ENCODE assay signal across 34 cellular contexts in genomic region chr19:848457-848921, GRCh38. TPM values are rescaled to one million over a fixed set of nuclear protein-coding genes. Genes with fewer than 3 reads are reported as not detected.
A peak's percentile ranks its signal among the peaks of the same experiment; 100 is the strongest.
DNase-seq lines count a peak whose midpoint lies in the region; ATAC-seq and TF ChIP-seq lines count a peak whose summit lies in the region.
"Had no signal": no experiment of that assay in that cellular context is flagged by ENCODE, and none has a peak within 500 bp of the region (broad histone marks: within the 10 kb centered on the region; RNA-seq: fewer than 3 reads in every experiment).

No MANE protein-coding gene starts in this region.

- peak; percentile 26 for ATAC-seq in Right ventricle myocardium superior (ENCODE audit: poor library complexity)
- ATAC-seq in right cardiac atrium, result peak; percentile 4 to 20
- ATAC-seq in HG03175 (IDR thresholded peaks at IDR 0.05; ENCODE audit: unreplicated experiment), result no peak
- ATAC-seq: GM23338; lower lobe of right lung; stimulated activated naive CD8-positive, alpha-beta T cell treated with anti-CD3 and anti-CD28 coated beads, Interleukin-15, Interleukin-2, amounts not matched to agents 100 U/mL and 50 U/mL, for 24 hours had no signal

- no peaks in the 10 kb centered on the region for H3K9me3 ChIP-seq in right cardiac atrium (ENCODE audit: control insufficient read depth, low read length)
- H3K9me3 ChIP-seq in vagina, result no peaks in the 10 kb centered on the region
- H3K9me3 ChIP-seq: esophagus squamous epithelium, heart left ventricle, lower lobe of right lung, MG63, prostate gland had no signal

- DNase-seq in Right ventricle myocardium superior, result peak; percentile 72
- DNase-seq in cardiac septum (ENCODE audit: low spot score), result no peak
- DNase-seq in RWPE1 (ENCODE audit: low spot score), result no peak
- peak; percentile 62 to 80 (median 80) for DNase-seq in right cardiac atrium
- no peak for DNase-seq in vagina (ENCODE audit: extremely low spot score in 2 of 2)
- no peak for DNase-seq in NCI-H526 treated with DMSO at 0.1 percent for 48 hours (lab: John Stamatoyannopoulos, UW)
- no peak for DNase-seq in activated CD4-positive, alpha-beta T cell treated with anti-CD3 and anti-CD28 coated beads, Interleukin-2, amount 50 U/mL, for 48 hours
- DNase-seq: activated CD4-positive, alpha-beta memory T cell treated with anti-CD3 and anti-CD28 coated beads for 36 hours; activated CD8-positive, alpha-beta memory T cell treated with anti-CD3 and anti-CD28 coated beads, Interleukin-2, amount 50 U/mL, for 4 hours; activated naive CD4-positive, alpha-beta T cell treated with anti-CD3 and anti-CD28 coated beads, Interleukin-2, amount 10 ng/mL, durations not matched to agents 7 days and 5 days; amniotic stem cell; CD4-positive, alpha-beta T cell; DND-41; dorsolateral prefrontal cortex; esophagus squamous epithelium; foreskin melanocyte; kidney; lower lobe of right lung; MG63; midbrain; naive B cell; NCI-H146; NCI-H2107; NCI-H748 treated with DMSO at 0.1 percent for 48 hours; small intestine; stimulated activated naive CD8-positive, alpha-beta T cell treated with anti-CD3 and anti-CD28 coated beads, Interleukin-15, Interleukin-2, amounts not matched to agents 100 U/mL and 50 U/mL, for 24 hours had no signal

- H3K4me1 ChIP-seq in right cardiac atrium (ENCODE audit: control insufficient read depth, insufficient read depth, low read length) (no peaks in the 10 kb centered on the region), vagina (peaks cover 50% of the 10 kb centered on the region)

- intact Hi-C loops in Right ventricle myocardium superior (cut with DNase I), result no loop called here
- intact Hi-C loops in cardiac septum (cut with DNase I), result no loop called here
- intact Hi-C loops in right cardiac atrium (cut with DNase I), result no loop called here
- intact Hi-C loops in vagina (cut with DNase I), result loop anchor here (5.0 kb wide), 1 partner anchor 46 kb away; no protein-coding TSS in a partner anchor

- H3K27me3 ChIP-seq in right cardiac atrium (ENCODE audit: control insufficient read depth, insufficient read depth), result no peaks in the 10 kb centered on the region
- peaks cover 9% of the 10 kb centered on the region for H3K27me3 ChIP-seq in vagina

- H3K4me3 ChIP-seq in right cardiac atrium (ENCODE audit: low read length) (no peak overlapping the region), vagina (no peak overlapping the region)
- H3K4me3 ChIP-seq: dorsolateral prefrontal cortex, esophagus squamous epithelium, GM23338, heart left ventricle, lower lobe of right lung, MG63, prostate gland had no signal

- TF ChIP-seq POLR2A in vagina (IDR thresholded peaks at IDR 0.05), result no peak

- 42% methylated on average over 10 of the region's 10 CpGs for WGBS in right cardiac atrium

- H3K27ac ChIP-seq in RWPE1 (peak overlapping the region; percentile 95; the same call in 1 of the 2 replicates), right cardiac atrium (ENCODE audit: low read length) (no peak overlapping the region), vagina (peak overlapping the region; percentile 43)
- H3K27ac ChIP-seq: dorsolateral prefrontal cortex, lower lobe of right lung had no signal

- no peaks in the 10 kb centered on the region for H3K36me3 ChIP-seq in vagina
- H3K36me3 ChIP-seq: esophagus squamous epithelium, heart left ventricle, lower lobe of right lung, MG63, prostate gland had no signal

- TF ChIP-seq CTCF in RWPE1 (conservative IDR thresholded peaks at IDR 0.05; ENCODE audit: low read depth), result no peak
- no peak for TF ChIP-seq CTCF in vagina (IDR thresholded peaks at IDR 0.05)

- CTCF ChIA-PET in RWPE1 (lab: Yijun Ruan, JAX), result interaction anchor here (0.5 to 1.4 kb wide), 2 partner anchors 8 to 55 kb away, joined by 3 to 5 read pairs; no protein-coding TSS in a partner anchor

- POLR2A ChIA-PET in RWPE1 (lab: Yijun Ruan, JAX; ENCODE audit: low non-redundant PET), result no interaction called here

RNA-seq across cellular contexts. Expression of gene ELANE, which starts 3.6 kb away (rescaled TPM):
- total RNA-seq in Right ventricle myocardium superior (1.3 TPM), cardiac septum (0.54 TPM), right cardiac atrium (1 to 10 TPM in 3 of 4 donors, under 1 TPM in 1; 0.85 to 2.6 (median 1.9) TPM), vagina (not detected)
- polyA plus RNA-seq in right cardiac atrium, result 3.4 TPM
- total RNA-seq: A172; activated CD4-positive, alpha-beta memory T cell treated with anti-CD3 and anti-CD28 coated beads for 36 hours; activated T-helper 1 cell treated with anti-CD3 and anti-CD28 coated beads, Interleukin-12 subunit alpha, Interleukin-12 subunit beta, Interleukin-2, Interleukin-4 antibody, amounts not matched to agents 30 ng/mL and 10 ng/mL and 1 ng/mL, durations not matched to agents 14 hours and 24 hours and 36 hours; CD4-positive, alpha-beta T cell; GM23338; T-helper 1 cell treated with Interleukin-12 subunit alpha and Interleukin-12 subunit beta and Interleukin-4 antibody, amounts not matched to agents 30 ng/mL and 1 ng/mL, for 36 hours had no signal
- polyA plus RNA-seq: GM23338 had no signal

RNA-seq across cellular contexts. Expression of gene PRTN3, which starts 7.7 kb away (rescaled TPM):
- total RNA-seq in Right ventricle myocardium superior (not detected), cardiac septum (0.62 TPM), right cardiac atrium (not detected), vagina (not detected)
- polyA plus RNA-seq in right cardiac atrium, result not detected
- total RNA-seq: activated CD4-positive, alpha-beta memory T cell treated with anti-CD3 and anti-CD28 coated beads for 36 hours; activated T-helper 1 cell treated with anti-CD3 and anti-CD28 coated beads, Interleukin-12 subunit alpha, Interleukin-12 subunit beta, Interleukin-2, Interleukin-4 antibody, amounts not matched to agents 30 ng/mL and 10 ng/mL and 1 ng/mL, durations not matched to agents 14 hours and 24 hours and 36 hours; CD4-positive, alpha-beta T cell; esophagus squamous epithelium; kidney; lower lobe of right lung; T-helper 1 cell treated with Interleukin-12 subunit alpha and Interleukin-12 subunit beta and Interleukin-4 antibody, amounts not matched to agents 30 ng/mL and 1 ng/mL, for 36 hours; ureter had no signal
- polyA plus RNA-seq: small intestine had no signal

RNA-seq across cellular contexts. Expression of gene CFD, which starts 11.0 kb away (rescaled TPM):
- total RNA-seq in Right ventricle myocardium superior (477 TPM), cardiac septum (31.0 TPM), right cardiac atrium (100 to 1,000 TPM; 221 to 590 (median 310) TPM), vagina (2,325 TPM)
- 869 TPM for polyA plus RNA-seq in right cardiac atrium

RNA-seq across cellular contexts. Expression of gene AZU1, which starts 20.9 kb away (rescaled TPM):
- total RNA-seq in Right ventricle myocardium superior, result not detected
- total RNA-seq in cardiac septum, result 1.1 TPM
- total RNA-seq in right cardiac atrium, result not detected
- 0.11 TPM for polyA plus RNA-seq in right cardiac atrium
- total RNA-seq in vagina, result not detected
- total RNA-seq: A172; activated CD4-positive, alpha-beta memory T cell treated with anti-CD3 and anti-CD28 coated beads for 36 hours; activated T-helper 1 cell treated with anti-CD3 and anti-CD28 coated beads, Interleukin-12 subunit alpha, Interleukin-12 subunit beta, Interleukin-2, Interleukin-4 antibody, amounts not matched to agents 30 ng/mL and 10 ng/mL and 1 ng/mL, durations not matched to agents 14 hours and 24 hours and 36 hours; esophagus squamous epithelium; T-helper 1 cell treated with Interleukin-12 subunit alpha and Interleukin-12 subunit beta and Interleukin-4 antibody, amounts not matched to agents 30 ng/mL and 1 ng/mL, for 36 hours; ureter had no signal
- polyA plus RNA-seq: small intestine had no signal

RNA-seq across cellular contexts. Expression of gene PLPPR3, which starts 26.7 kb away (rescaled TPM):
- total RNA-seq in Right ventricle myocardium superior, result not detected
- total RNA-seq in cardiac septum, result not detected
- not detected for total RNA-seq in right cardiac atrium
- polyA plus RNA-seq in right cardiac atrium, result 0.05 TPM
- not detected for total RNA-seq in vagina
- total RNA-seq: activated CD4-positive, alpha-beta memory T cell treated with anti-CD3 and anti-CD28 coated beads for 36 hours; activated T-helper 1 cell treated with anti-CD3 and anti-CD28 coated beads, Interleukin-12 subunit alpha, Interleukin-12 subunit beta, Interleukin-2, Interleukin-4 antibody, amounts not matched to agents 30 ng/mL and 10 ng/mL and 1 ng/mL, durations not matched to agents 14 hours and 24 hours and 36 hours; CD4-positive, alpha-beta T cell; esophagus squamous epithelium; kidney; T-helper 1 cell treated with Interleukin-12 subunit alpha and Interleukin-12 subunit beta and Interleukin-4 antibody, amounts not matched to agents 30 ng/mL and 1 ng/mL, for 36 hours; ureter had no signal
- polyA plus RNA-seq: heart left ventricle had no signal

Comparison
In these comparisons a context has a peak if more than half of its experiments do, and no peak if none do; other contexts are left out.
1. DNase-seq: peak in Right ventricle myocardium superior (single experiment) and right cardiac atrium (3 of 3); none in cardiac septum (single experiment), RWPE1 (single experiment), vagina (0 of 2), NCI-H526 treated with DMSO at 0.1 percent for 48 hours (single experiment) and activated CD4-positive, alpha-beta T cell treated with anti-CD3 and anti-CD28 coated beads, Interleukin-2, amount 50 U/mL, for 48 hours (0 of 2).